ENCODE assay signal across 1 cellular context in the genomic region with DNA sequence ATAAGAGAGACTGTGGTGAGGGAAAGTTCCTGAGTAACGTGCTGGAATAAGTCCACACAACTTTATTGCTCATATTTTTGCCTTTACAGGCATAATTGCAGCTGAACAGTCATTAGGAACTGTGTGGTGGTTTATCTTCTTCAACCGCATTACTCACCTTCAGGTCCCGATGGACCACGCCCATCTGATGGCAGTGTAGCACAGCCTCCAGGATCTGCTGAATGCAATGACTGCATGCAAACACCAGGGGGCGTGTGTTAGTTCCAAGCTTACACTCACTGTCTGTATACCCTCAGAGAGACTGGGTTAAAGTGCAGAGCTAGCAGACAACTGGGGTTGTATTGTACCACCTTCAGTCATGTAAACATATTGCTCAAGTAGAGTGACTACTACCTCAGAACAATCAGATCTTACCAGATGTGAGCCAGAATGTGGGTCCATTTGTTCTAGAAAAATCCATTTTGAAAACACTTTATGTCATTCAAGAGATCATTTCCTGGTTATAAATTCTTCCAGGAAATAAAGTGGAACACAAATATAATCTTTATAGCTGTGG.
TF ChIP-seq lines count a peak whose summit lies in the region.

No MANE protein-coding gene starts in this region.

TF ChIP-seq in HEK293, 187 proteins besides CTCF, POLR2A, EP300 and RAD21 (continued from another document and continues in another):
- TF ChIP-seq, protein P1, sequence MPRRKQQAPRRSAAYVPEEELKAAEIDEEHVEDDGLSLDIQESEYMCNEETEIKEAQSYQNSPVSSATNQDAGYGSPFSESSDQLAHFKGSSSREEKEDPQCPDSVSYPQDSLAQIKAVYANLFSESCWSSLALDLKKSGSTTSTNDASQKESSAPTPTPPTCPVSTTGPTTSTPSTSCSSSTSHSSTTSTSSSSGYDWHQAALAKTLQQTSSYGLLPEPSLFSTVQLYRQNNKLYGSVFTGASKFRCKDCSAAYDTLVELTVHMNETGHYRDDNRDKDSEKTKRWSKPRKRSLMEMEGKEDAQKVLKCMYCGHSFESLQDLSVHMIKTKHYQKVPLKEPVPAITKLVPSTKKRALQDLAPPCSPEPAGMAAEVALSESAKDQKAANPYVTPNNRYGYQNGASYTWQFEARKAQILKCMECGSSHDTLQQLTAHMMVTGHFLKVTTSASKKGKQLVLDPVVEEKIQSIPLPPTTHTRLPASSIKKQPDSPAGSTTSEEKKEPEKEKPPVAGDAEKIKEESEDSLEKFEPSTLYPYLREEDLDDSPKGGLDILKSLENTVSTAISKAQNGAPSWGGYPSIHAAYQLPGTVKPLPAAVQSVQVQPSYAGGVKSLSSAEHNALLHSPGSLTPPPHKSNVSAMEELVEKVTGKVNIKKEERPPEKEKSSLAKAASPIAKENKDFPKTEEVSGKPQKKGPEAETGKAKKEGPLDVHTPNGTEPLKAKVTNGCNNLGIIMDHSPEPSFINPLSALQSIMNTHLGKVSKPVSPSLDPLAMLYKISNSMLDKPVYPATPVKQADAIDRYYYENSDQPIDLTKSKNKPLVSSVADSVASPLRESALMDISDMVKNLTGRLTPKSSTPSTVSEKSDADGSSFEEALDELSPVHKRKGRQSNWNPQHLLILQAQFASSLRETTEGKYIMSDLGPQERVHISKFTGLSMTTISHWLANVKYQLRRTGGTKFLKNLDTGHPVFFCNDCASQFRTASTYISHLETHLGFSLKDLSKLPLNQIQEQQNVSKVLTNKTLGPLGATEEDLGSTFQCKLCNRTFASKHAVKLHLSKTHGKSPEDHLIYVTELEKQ (tag by site-specific recombination; IDR thresholded peaks at IDR 0.05; ENCODE audit: borderline replicate concordance), result no peak
- TF ChIP-seq ZNF596 (tag by site-specific recombination; IDR thresholded peaks at IDR 0.05) (no peak), ZNF112 (tag by site-specific recombination; IDR thresholded peaks at IDR 0.05) (no peak), ZNF629 (tag by site-specific recombination; IDR thresholded peaks at IDR 0.05) (peak; percentile 24; the same call in 1 of the 2 replicates), ZNF654 (tag by site-specific recombination; IDR thresholded peaks at IDR 0.05; ENCODE audit: low read depth) (peak; percentile 69), ZNF561 (tag by site-specific recombination; IDR thresholded peaks at IDR 0.05; ENCODE audit: borderline replicate concordance) (0 out of 2 replicates have a peak, but pooled peaks have one; percentile 23), ZNF335 (tag by site-specific recombination; conservative IDR thresholded peaks at IDR 0.05) (peak; percentile 46; the same call in 1 of the 2 replicates), ZNF701 (tag by site-specific recombination; IDR thresholded peaks at IDR 0.05) (no peak), ZNF544 (tag by site-specific recombination; IDR thresholded peaks at IDR 0.05) (no peak), KLF10 (tag by site-specific recombination; IDR thresholded peaks at IDR 0.05) (0 out of 2 replicates have a peak, but pooled peaks have one; percentile 50), ZNF707 (tag by site-specific recombination; IDR thresholded peaks at IDR 0.05) (no peak), RBAK (tag by site-specific recombination; IDR thresholded peaks at IDR 0.05) (no peak), SP2 (tag by site-specific recombination; IDR thresholded peaks at IDR 0.05) (no peak), ZNF292 (tag by site-specific recombination; IDR thresholded peaks at IDR 0.05; ENCODE audit: borderline replicate concordance, low read depth) (no peak), ZNF776 (tag by site-specific recombination; IDR thresholded peaks at IDR 0.05; ENCODE audit: borderline replicate concordance) (no peak), ZNF19 (tag by site-specific recombination; IDR thresholded peaks at IDR 0.05; ENCODE audit: low read depth) (no peak), ZNF138 (tag by site-specific recombination; IDR thresholded peaks at IDR 0.05; ENCODE audit: borderline replicate concordance) (no peak), ZNF670 (tag by site-specific recombination; IDR thresholded peaks at IDR 0.05; ENCODE audit: low read depth) (no peak), ZFHX2 (tag by site-specific recombination; conservative IDR thresholded peaks at IDR 0.05) (no peak), REPIN1 (tag by site-specific recombination; IDR thresholded peaks at IDR 0.05; ENCODE audit: low read depth) (no peak), HOXC10 (CRISPR knock-in tag; IDR thresholded peaks at IDR 0.05) (no peak), ZFP3 (tag by site-specific recombination; IDR thresholded peaks at IDR 0.05; ENCODE audit: low read depth) (no peak), ZNF473 (tag by site-specific recombination; IDR thresholded peaks at IDR 0.05) (no peak), ZNF404 (tag by site-specific recombination; IDR thresholded peaks at IDR 0.05) (no peak), ZNF76 (tag by site-specific recombination; IDR thresholded peaks at IDR 0.05; ENCODE audit: borderline replicate concordance, low read depth) (no peak), ZNF768 (tag by site-specific recombination; IDR thresholded peaks at IDR 0.05) (no peak), ZIC2 (tag by site-specific recombination; IDR thresholded peaks at IDR 0.05) (no peak)
- TF ChIP-seq, protein P2, sequence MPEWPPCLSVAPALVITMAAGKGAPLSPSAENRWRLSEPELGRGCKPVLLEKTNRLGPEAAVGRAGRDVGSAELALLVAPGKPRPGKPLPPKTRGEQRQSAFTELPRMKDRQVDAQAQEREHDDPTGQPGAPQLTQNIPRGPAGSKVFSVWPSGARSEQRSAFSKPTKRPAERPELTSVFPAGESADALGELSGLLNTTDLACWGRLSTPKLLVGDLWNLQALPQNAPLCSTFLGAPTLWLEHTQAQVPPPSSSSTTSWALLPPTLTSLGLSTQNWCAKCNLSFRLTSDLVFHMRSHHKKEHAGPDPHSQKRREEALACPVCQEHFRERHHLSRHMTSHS (tag by site-specific recombination; IDR thresholded peaks at IDR 0.05), result no peak
- TF ChIP-seq, protein P3, sequence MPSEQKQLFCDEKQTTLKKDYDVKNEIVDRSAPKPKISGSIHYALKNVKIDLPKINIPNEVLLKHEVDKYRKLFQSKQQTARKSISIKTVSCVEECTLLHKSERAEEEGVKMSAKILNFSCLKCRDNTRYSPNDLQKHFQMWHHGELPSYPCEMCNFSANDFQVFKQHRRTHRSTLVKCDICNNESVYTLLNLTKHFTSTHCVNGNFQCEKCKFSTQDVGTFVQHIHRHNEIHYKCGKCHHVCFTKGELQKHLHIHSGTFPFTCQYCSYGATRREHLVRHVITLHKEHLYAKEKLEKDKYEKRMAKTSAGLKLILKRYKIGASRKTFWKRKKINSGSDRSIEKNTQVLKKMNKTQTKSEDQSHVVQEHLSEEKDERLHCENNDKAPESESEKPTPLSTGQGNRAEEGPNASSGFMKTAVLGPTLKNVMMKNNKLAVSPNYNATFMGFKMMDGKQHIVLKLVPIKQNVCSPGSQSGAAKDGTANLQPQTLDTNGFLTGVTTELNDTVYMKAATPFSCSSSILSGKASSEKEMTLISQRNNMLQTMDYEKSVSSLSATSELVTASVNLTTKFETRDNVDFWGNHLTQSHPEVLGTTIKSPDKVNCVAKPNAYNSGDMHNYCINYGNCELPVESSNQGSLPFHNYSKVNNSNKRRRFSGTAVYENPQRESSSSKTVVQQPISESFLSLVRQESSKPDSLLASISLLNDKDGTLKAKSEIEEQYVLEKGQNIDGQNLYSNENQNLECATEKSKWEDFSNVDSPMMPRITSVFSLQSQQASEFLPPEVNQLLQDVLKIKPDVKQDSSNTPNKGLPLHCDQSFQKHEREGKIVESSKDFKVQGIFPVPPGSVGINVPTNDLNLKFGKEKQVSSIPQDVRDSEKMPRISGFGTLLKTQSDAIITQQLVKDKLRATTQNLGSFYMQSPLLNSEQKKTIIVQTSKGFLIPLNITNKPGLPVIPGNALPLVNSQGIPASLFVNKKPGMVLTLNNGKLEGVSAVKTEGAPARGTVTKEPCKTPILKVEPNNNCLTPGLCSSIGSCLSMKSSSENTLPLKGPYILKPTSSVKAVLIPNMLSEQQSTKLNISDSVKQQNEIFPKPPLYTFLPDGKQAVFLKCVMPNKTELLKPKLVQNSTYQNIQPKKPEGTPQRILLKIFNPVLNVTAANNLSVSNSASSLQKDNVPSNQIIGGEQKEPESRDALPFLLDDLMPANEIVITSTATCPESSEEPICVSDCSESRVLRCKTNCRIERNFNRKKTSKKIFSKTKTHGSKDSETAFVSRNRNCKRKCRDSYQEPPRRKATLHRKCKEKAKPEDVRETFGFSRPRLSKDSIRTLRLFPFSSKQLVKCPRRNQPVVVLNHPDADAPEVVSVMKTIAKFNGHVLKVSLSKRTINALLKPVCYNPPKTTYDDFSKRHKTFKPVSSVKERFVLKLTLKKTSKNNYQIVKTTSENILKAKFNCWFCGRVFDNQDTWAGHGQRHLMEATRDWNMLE (tag by site-specific recombination; conservative IDR thresholded peaks at IDR 0.05; ENCODE audit: low read depth), result no peak
- TF ChIP-seq, protein P4, sequence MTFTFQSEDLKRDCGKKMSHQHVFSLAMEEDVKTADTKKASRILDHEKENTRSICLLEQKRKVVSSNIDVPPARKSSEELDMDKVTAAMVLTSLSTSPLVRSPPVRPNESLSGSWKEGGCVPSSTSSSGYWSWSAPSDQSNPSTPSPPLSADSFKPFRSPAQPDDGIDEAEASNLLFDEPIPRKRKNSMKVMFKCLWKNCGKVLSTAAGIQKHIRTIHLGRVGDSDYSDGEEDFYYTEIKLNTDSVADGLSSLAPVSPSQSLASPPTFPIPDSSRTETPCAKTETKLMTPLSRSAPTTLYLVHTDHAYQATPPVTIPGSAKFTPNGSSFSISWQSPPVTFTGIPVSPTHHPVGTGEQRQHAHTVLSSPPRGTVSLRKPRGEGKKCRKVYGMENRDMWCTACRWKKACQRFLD (tag by site-specific recombination; IDR thresholded peaks at IDR 0.05), result no peak
- TF ChIP-seq, protein P5, sequence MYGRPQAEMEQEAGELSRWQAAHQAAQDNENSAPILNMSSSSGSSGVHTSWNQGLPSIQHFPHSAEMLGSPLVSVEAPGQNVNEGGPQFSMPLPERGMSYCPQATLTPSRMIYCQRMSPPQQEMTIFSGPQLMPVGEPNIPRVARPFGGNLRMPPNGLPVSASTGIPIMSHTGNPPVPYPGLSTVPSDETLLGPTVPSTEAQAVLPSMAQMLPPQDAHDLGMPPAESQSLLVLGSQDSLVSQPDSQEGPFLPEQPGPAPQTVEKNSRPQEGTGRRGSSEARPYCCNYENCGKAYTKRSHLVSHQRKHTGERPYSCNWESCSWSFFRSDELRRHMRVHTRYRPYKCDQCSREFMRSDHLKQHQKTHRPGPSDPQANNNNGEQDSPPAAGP (tag by site-specific recombination; IDR thresholded peaks at IDR 0.05), result no peak
- TF ChIP-seq, protein P6, sequence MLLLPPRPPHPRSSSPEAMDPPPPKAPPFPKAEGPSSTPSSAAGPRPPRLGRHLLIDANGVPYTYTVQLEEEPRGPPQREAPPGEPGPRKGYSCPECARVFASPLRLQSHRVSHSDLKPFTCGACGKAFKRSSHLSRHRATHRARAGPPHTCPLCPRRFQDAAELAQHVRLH (tag by site-specific recombination; IDR thresholded peaks at IDR 0.05), result peak; percentile 56; the same call in 1 of the 2 replicates
- TF ChIP-seq, protein P7, sequence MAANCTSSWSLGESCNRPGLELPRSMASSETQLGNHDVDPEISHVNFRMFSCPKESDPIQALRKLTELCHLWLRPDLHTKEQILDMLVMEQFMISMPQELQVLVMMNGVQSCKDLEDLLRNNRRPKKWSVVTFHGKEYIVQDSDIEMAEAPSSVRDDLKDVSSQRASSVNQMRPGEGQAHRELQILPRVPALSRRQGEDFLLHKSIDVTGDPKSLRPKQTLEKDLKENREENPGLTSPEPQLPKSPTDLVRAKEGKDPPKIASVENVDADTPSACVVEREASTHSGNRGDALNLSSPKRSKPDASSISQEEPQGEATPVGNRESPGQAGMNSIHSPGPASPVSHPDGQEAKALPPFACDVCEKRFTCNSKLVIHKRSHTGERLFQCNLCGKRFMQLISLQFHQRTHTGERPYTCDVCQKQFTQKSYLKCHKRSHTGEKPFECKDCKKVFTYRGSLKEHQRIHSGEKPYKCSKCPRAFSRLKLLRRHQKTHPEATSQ (tag by site-specific recombination; IDR thresholded peaks at IDR 0.05), result no peak
- TF ChIP-seq, protein P8, sequence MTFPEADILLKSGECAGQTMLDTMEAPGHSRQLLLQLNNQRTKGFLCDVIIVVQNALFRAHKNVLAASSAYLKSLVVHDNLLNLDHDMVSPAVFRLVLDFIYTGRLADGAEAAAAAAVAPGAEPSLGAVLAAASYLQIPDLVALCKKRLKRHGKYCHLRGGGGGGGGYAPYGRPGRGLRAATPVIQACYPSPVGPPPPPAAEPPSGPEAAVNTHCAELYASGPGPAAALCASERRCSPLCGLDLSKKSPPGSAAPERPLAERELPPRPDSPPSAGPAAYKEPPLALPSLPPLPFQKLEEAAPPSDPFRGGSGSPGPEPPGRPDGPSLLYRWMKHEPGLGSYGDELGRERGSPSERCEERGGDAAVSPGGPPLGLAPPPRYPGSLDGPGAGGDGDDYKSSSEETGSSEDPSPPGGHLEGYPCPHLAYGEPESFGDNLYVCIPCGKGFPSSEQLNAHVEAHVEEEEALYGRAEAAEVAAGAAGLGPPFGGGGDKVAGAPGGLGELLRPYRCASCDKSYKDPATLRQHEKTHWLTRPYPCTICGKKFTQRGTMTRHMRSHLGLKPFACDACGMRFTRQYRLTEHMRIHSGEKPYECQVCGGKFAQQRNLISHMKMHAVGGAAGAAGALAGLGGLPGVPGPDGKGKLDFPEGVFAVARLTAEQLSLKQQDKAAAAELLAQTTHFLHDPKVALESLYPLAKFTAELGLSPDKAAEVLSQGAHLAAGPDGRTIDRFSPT (tag by site-specific recombination; IDR thresholded peaks at IDR 0.05), result peak; percentile 72; the same call in 1 of the 2 replicates
- TF ChIP-seq, protein P9, sequence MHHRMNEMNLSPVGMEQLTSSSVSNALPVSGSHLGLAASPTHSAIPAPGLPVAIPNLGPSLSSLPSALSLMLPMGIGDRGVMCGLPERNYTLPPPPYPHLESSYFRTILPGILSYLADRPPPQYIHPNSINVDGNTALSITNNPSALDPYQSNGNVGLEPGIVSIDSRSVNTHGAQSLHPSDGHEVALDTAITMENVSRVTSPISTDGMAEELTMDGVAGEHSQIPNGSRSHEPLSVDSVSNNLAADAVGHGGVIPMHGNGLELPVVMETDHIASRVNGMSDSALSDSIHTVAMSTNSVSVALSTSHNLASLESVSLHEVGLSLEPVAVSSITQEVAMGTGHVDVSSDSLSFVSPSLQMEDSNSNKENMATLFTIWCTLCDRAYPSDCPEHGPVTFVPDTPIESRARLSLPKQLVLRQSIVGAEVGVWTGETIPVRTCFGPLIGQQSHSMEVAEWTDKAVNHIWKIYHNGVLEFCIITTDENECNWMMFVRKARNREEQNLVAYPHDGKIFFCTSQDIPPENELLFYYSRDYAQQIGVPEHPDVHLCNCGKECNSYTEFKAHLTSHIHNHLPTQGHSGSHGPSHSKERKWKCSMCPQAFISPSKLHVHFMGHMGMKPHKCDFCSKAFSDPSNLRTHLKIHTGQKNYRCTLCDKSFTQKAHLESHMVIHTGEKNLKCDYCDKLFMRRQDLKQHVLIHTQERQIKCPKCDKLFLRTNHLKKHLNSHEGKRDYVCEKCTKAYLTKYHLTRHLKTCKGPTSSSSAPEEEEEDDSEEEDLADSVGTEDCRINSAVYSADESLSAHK (tag by site-specific recombination; IDR thresholded peaks at IDR 0.05), result no peak
